Comparison of ENCODE assay signal across 22 cellular contexts in genomic region chrY:21839489-21839888, GRCh38. TPM values are rescaled to one million over a fixed set of nuclear protein-coding genes. Genes with fewer than 3 reads are reported as not detected.
DNase-seq lines count a peak whose midpoint lies in the region; ATAC-seq and TF ChIP-seq lines count a peak whose summit lies in the region.
"Had no signal": no experiment of that assay in that cellular context is flagged by ENCODE, and none has a peak within 500 bp of the region (broad histone marks: within the 10 kb centered on the region; RNA-seq: fewer than 3 reads in every experiment).

No MANE protein-coding gene starts in this region.

- ATAC-seq in activated CD8-positive, alpha-beta memory T cell treated with anti-CD3 and anti-CD28 coated beads, Interleukin-2, amount 10 ng/mL, durations not matched to agents 7 days and 5 days, result no peak
- ATAC-seq: A549, K562 had no signal

- H3K27me3 Mint-ChIP-seq in activated CD8-positive, alpha-beta memory T cell treated with anti-CD3 and anti-CD28 coated beads, Interleukin-2, amount 10 ng/mL, durations not matched to agents 7 days and 5 days, result no peaks in the 10 kb centered on the region
- H3K27me3 Mint-ChIP-seq: CD4-positive, alpha-beta memory T cell had no signal

- no peaks in the 10 kb centered on the region for H3K36me3 Mint-ChIP-seq in activated CD8-positive, alpha-beta memory T cell treated with anti-CD3 and anti-CD28 coated beads, Interleukin-2, amount 10 ng/mL, durations not matched to agents 7 days and 5 days
- H3K36me3 Mint-ChIP-seq: CD14-positive monocyte; CD4-positive, alpha-beta memory T cell had no signal

- H3K4me3 Mint-ChIP-seq in activated CD8-positive, alpha-beta memory T cell treated with anti-CD3 and anti-CD28 coated beads, Interleukin-2, amount 10 ng/mL, durations not matched to agents 7 days and 5 days, result no peak overlapping the region
- H3K4me3 Mint-ChIP-seq: CD14-positive monocyte; CD4-positive, alpha-beta memory T cell; HFFc6 had no signal

- peak; percentile 76 for DNase-seq in G401 (ENCODE audit: low spot score)
- DNase-seq in MG63, result peak; percentile 50
- DNase-seq in left ventricle myocardium inferior, result peak; percentile 38
- peak; percentile 2 for DNase-seq in pons (ENCODE audit: low spot score)
- no peak for DNase-seq in activated CD4-positive, CD25-positive, alpha-beta regulatory T cell treated with anti-CD3 and anti-CD28 coated beads, Interleukin-2, amount 50 U/mL, for 72 hours
- DNase-seq in activated CD8-positive, alpha-beta memory T cell treated with anti-CD3 and anti-CD28 coated beads, Interleukin-2, amount 10 ng/mL, durations not matched to agents 7 days and 5 days, result no peak
- no peak for DNase-seq in HEK293T (ENCODE audit: extremely low spot score)
- DNase-seq: AML-193; CD4-positive, alpha-beta memory T cell; COR-L47; DMS 273 treated with DMSO at 0.1 percent for 48 hours; DMS53; DND-41; EL; GM23248; HCEC 1CT; HFFc6; IMR-90 had no signal

- no peaks in the 10 kb centered on the region for H3K9me3 Mint-ChIP-seq in activated CD8-positive, alpha-beta memory T cell treated with anti-CD3 and anti-CD28 coated beads, Interleukin-2, amount 10 ng/mL, durations not matched to agents 7 days and 5 days (ENCODE audit: low read depth)
- H3K9me3 Mint-ChIP-seq: CD4-positive, alpha-beta memory T cell; HFFc6 had no signal

- H3K4me3 ChIP-seq in MG63, result no peak overlapping the region
- no peak overlapping the region for H3K4me3 ChIP-seq in left ventricle myocardium inferior
- H3K4me3 ChIP-seq: A549, BLaER1, GM23248, K562 had no signal

- TF ChIP-seq CTCF in left ventricle myocardium inferior (IDR thresholded peaks at IDR 0.05; ENCODE audit: borderline replicate concordance), result no peak

- H3K9me3 ChIP-seq in MG63, result no peaks in the 10 kb centered on the region
- no peaks in the 10 kb centered on the region for H3K9me3 ChIP-seq in left ventricle myocardium inferior (replicated peaks)
- H3K9me3 ChIP-seq: A549, BLaER1 had no signal

- H3K36me3 ChIP-seq in MG63 (no peaks in the 10 kb centered on the region), left ventricle myocardium inferior (no peaks in the 10 kb centered on the region)
- H3K36me3 ChIP-seq: BLaER1 had no signal

- H3K27ac ChIP-seq in left ventricle myocardium inferior (replicated peaks), result peak overlapping the region; percentile 50
- H3K27ac ChIP-seq: A549, BLaER1, GM23248 had no signal

- intact Hi-C loops in left ventricle myocardium inferior (cut with micrococcal nuclease), result no loop called here

- in situ Hi-C loops in G401 (cut with HindIII; ENCODE audit: low sequenced_read_pairs), result no loop called here

- H3K4me1 Mint-ChIP-seq in activated CD8-positive, alpha-beta memory T cell treated with anti-CD3 and anti-CD28 coated beads, Interleukin-2, amount 10 ng/mL, durations not matched to agents 7 days and 5 days, result no peaks in the 10 kb centered on the region
- H3K4me1 Mint-ChIP-seq: CD14-positive monocyte; CD4-positive, alpha-beta memory T cell had no signal

- POLR2A ChIA-PET in HEK293T (lab: Yijun Ruan, JAX), result no interaction called here

- H3K27me3 ChIP-seq in MG63 (no peaks in the 10 kb centered on the region), left ventricle myocardium inferior (ENCODE audit: low read depth) (no peaks in the 10 kb centered on the region)
- H3K27me3 ChIP-seq: BLaER1 had no signal

- CTCF ChIA-PET in activated CD8-positive, alpha-beta memory T cell treated with anti-CD3 and anti-CD28 coated beads, Interleukin-2, amount 10 ng/mL, durations not matched to agents 7 days and 5 days (lab: Charles Lee), result no interaction called here
- CTCF ChIA-PET in HEK293T (lab: Yijun Ruan, JAX), result no interaction called here

- H3K4me1 ChIP-seq in left ventricle myocardium inferior, result peaks cover 7% of the 10 kb centered on the region
- H3K4me1 ChIP-seq: A549, BLaER1 had no signal

- H3K27ac Mint-ChIP-seq in activated CD8-positive, alpha-beta memory T cell treated with anti-CD3 and anti-CD28 coated beads, Interleukin-2, amount 10 ng/mL, durations not matched to agents 7 days and 5 days, result no peak overlapping the region
- H3K27ac Mint-ChIP-seq: CD14-positive monocyte; CD4-positive, alpha-beta memory T cell; HFFc6 had no signal

TF ChIP-seq in HEK293T, 16 proteins besides CTCF, POLR2A, EP300 and RAD21:
- TF ChIP-seq LEF1 (IDR thresholded peaks at IDR 0.05; ENCODE audit: borderline replicate concordance) (no peak), ELF4 (IDR thresholded peaks at IDR 0.05) (no peak), HDGF (IDR thresholded peaks at IDR 0.05; ENCODE audit: borderline replicate concordance) (no peak), ZNF384 (IDR thresholded peaks at IDR 0.05) (no peak), FOXK2 (IDR thresholded peaks at IDR 0.05) (no peak), SP1 (IDR thresholded peaks at IDR 0.05) (no peak), FOXM1 (IDR thresholded peaks at IDR 0.05; ENCODE audit: borderline replicate concordance) (no peak), CTBP1 (IDR thresholded peaks at IDR 0.05; ENCODE audit: borderline replicate concordance) (no peak), BHLHE40 (IDR thresholded peaks at IDR 0.05; ENCODE audit: borderline replicate concordance) (no peak), PKNOX1 (IDR thresholded peaks at IDR 0.05) (no peak), TARDBP (IDR thresholded peaks at IDR 0.05) (no peak), NFRKB (IDR thresholded peaks at IDR 0.05) (no peak), SUZ12 (IDR thresholded peaks at IDR 0.05) (no peak), ARNT (IDR thresholded peaks at IDR 0.05) (no peak), L3MBTL2 (conservative IDR thresholded peaks at IDR 0.05) (no peak), FOXA1 (IDR thresholded peaks at IDR 0.05) (no peak)

RNA-seq across cellular contexts. Expression of gene RBMY1D, which starts 54.8 kb away (rescaled TPM):
- not detected in 2 replicates for total RNA-seq in G401 (2014; rRNA removed; shearing (Covaris generic))
- not detected in 2 replicates for total RNA-seq in MG63 (2014; rRNA removed; shearing (Covaris generic); ENCODE audit: low replicate concordance)
- not detected for total RNA-seq in left ventricle myocardium inferior
- not detected for total RNA-seq in activated CD8-positive, alpha-beta memory T cell treated with anti-CD3 and anti-CD28 coated beads, Interleukin-2, amount 10 ng/mL, durations not matched to agents 7 days and 5 days
- total RNA-seq: CD4-positive, alpha-beta memory T cell; GM23248; HFFc6; IMR-90; K562 had no signal

Comparison
In these comparisons a context has a peak if more than half of its experiments do, and no peak if none do; other contexts are left out.
1. DNase-seq: peak in G401 (single experiment), MG63 (single experiment), left ventricle myocardium inferior (single experiment) and pons (single experiment); none in activated CD4-positive, CD25-positive, alpha-beta regulatory T cell treated with anti-CD3 and anti-CD28 coated beads, Interleukin-2, amount 50 U/mL, for 72 hours (single experiment), activated CD8-positive, alpha-beta memory T cell treated with anti-CD3 and anti-CD28 coated beads, Interleukin-2, amount 10 ng/mL, durations not matched to agents 7 days and 5 days (single experiment) and HEK293T (single experiment).